Comparison of ENCODE assay signal across 8 cellular contexts in the genomic region with DNA sequence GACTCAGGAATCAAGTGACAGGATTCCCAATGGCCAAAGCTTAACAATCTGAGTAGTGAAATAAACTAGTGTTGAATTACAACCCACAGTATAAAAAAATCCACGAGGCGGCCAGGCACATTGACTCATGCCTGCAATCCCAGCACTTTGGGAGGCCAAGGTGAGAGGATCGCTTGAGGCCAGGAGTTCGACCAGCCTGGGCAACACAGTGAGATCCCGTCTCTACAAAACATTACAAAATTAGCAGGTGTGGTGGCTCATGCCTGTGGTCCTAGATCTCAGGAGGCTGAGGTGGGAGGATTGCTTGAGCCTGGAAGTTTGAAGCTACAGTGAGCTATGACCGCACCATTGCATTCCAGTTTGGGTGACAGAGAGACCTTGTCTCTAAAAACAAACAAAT.
"Had no signal": no experiment of that assay in that cellular context is flagged by ENCODE, and none has a peak within 500 bp of the region (broad histone marks: within the 10 kb centered on the region; RNA-seq: fewer than 3 reads in every experiment).

No MANE protein-coding gene starts in this region.

- FAIRE-seq: G401.6, GM12878, GM12891, GM12892, GM18507, GM19239 had no signal

- DNase-seq: GDM1, GF-D8 had no signal

- H3K4me3 ChIP-seq: GM12878 had no signal

- ATAC-seq: GM12878 had no signal
